ENCODE assay signal across 18 cellular contexts in genomic region chr17:14091367-14091766, GRCh38.
"Had no signal": no experiment of that assay in that cellular context is flagged by ENCODE, and none has a peak within 500 bp of the region (broad histone marks: within the 10 kb centered on the region; RNA-seq: fewer than 3 reads in every experiment).

No MANE protein-coding gene starts in this region.

- H3K4me1 ChIP-seq: tibial artery had no signal

- H3K36me3 ChIP-seq: colonic mucosa, esophagus muscularis mucosa, heart right ventricle, ovary, tibial artery, vagina had no signal

- DNase-seq: activated CD4-positive, alpha-beta T cell treated with anti-CD3 and anti-CD28 coated beads, Interleukin-2, amount 50 U/mL, for 1 hour; activated CD8-positive, alpha-beta memory T cell treated with anti-CD3 and anti-CD28 coated beads for 24 hours; activated gamma-delta T cell treated with Interleukin-2 at 50 U/mL for 16 hours; anterior cingulate cortex; colonic mucosa; foreskin melanocyte; heart right ventricle; islet precursor cell; ovary; T-helper 9 cell; tibial artery had no signal

- H3K4me3 Mint-ChIP-seq: activated naive CD8-positive, alpha-beta T cell; mesothelial cell of epicardium; stimulated activated effector memory CD8-positive, alpha-beta T cell treated with anti-CD3 and anti-CD28 coated beads, Interleukin-12 subunit alpha, Interleukin-12 subunit beta, amount 100 ng/mL, for 72 hours had no signal

- H3K27ac Mint-ChIP-seq: activated naive CD8-positive, alpha-beta T cell; mesothelial cell of epicardium; stimulated activated effector memory CD8-positive, alpha-beta T cell treated with anti-CD3 and anti-CD28 coated beads, Interleukin-12 subunit alpha, Interleukin-12 subunit beta, amount 100 ng/mL, for 72 hours had no signal

- H3K27me3 ChIP-seq: colonic mucosa, esophagus muscularis mucosa, heart right ventricle, ovary, tibial artery, vagina had no signal

- ATAC-seq: activated CD4-positive, CD25-positive, alpha-beta regulatory T cell treated with anti-CD3 and anti-CD28 coated beads, Interleukin-2, amount 50 U/mL, for 24 hours; heart right ventricle; stimulated activated effector memory CD8-positive, alpha-beta T cell treated with anti-CD3 and anti-CD28 coated beads, Interleukin-12 subunit alpha, Interleukin-12 subunit beta, amount 100 ng/mL, for 72 hours had no signal

- H3K27me3 Mint-ChIP-seq: activated naive CD8-positive, alpha-beta T cell had no signal

- H3K9me3 Mint-ChIP-seq: mesothelial cell of epicardium; stimulated activated effector memory CD8-positive, alpha-beta T cell treated with anti-CD3 and anti-CD28 coated beads, Interleukin-12 subunit alpha, Interleukin-12 subunit beta, amount 100 ng/mL, for 72 hours had no signal

- H3K9me3 ChIP-seq: colonic mucosa, esophagus muscularis mucosa, heart right ventricle, ovary, tibial artery, vagina had no signal

- H3K27ac ChIP-seq: colonic mucosa, esophagus muscularis mucosa, heart right ventricle, ovary, tibial artery, vagina had no signal

- H3K4me3 ChIP-seq: colonic mucosa, esophagus muscularis mucosa, heart right ventricle, lung, ovary, tibial artery, vagina had no signal
